In genomic region chr6:37745748-37746147, GRCh38 we compare ENCODE assay signal across 33 cellular contexts.
"Had no signal": no experiment of that assay in that cellular context is flagged by ENCODE, and none has a peak within 500 bp of the region (broad histone marks: within the 10 kb centered on the region; RNA-seq: fewer than 3 reads in every experiment).

No MANE protein-coding gene starts in this region.

- H3K4me1 ChIP-seq: foreskin keratinocyte, gastrocnemius medialis had no signal

- DNase-seq: activated CD4-positive, alpha-beta memory T cell treated with anti-CD3 and anti-CD28 coated beads, Interleukin-2, amount 10 ng/mL, durations not matched to agents 7 days and 5 days; activated CD4-positive, alpha-beta T cell treated with anti-CD3 and anti-CD28 coated beads for 1 hour; activated CD4-positive, alpha-beta T cell treated with anti-CD3 and anti-CD28 coated beads for 4 hours; activated CD4-positive, alpha-beta T cell treated with anti-CD3 and anti-CD28 coated beads, Interleukin-2, amount 10 ng/mL, durations not matched to agents 7 days and 5 days; activated CD4-positive, alpha-beta T cell treated with anti-CD3 and anti-CD28 coated beads, Interleukin-2, amount 50 U/mL, for 4 hours; activated CD8-positive, alpha-beta memory T cell treated with anti-CD3 and anti-CD28 coated beads, Interleukin-2, amount 50 U/mL, for 48 hours; activated gamma-delta T cell; activated naive CD4-positive, alpha-beta T cell treated with anti-CD3 and anti-CD28 coated beads, Interleukin-2, amount 50 U/mL, for 16 hours; activated naive CD4-positive, alpha-beta T cell treated with Interleukin-2 at 50 U/mL for 16 hours; activated T-cell treated with anti-CD3 and anti-CD28 coated beads for 4 hours; activated T-cell treated with anti-CD3 and anti-CD28 coated beads, Interleukin-2, amount 50 U/mL, for 24 hours; activated T-cell treated with anti-CD3 and anti-CD28 coated beads, Interleukin-2, amount 50 U/mL, for 72 hours; amniotic stem cell; anterior cingulate cortex; brain microvascular endothelial cell; dorsolateral prefrontal cortex; effector memory CD4-positive, alpha-beta T cell; erythroblast; foreskin keratinocyte; gastrocnemius medialis; glutamatergic neuron; heart left ventricle; hypothalamus had no signal

- H3K4me3 ChIP-seq: coronary artery, dorsolateral prefrontal cortex, esophagus muscularis mucosa, gastrocnemius medialis, heart left ventricle had no signal

- H3K4me3 Mint-ChIP-seq: activated CD4-positive, alpha-beta memory T cell treated with anti-CD3 and anti-CD28 coated beads, Interleukin-2, amount 10 ng/mL, durations not matched to agents 7 days and 5 days; activated CD4-positive, alpha-beta T cell treated with anti-CD3 and anti-CD28 coated beads, Interleukin-2, amount 10 ng/mL, durations not matched to agents 7 days and 5 days; activated naive CD8-positive, alpha-beta T cell; activated T-cell treated with anti-CD3 and anti-CD28 coated beads, Interleukin-2, amount 50 U/mL, for 24 hours; activated T-cell treated with anti-CD3 and anti-CD28 coated beads, Interleukin-2, amount 50 U/mL, for 72 hours; central memory CD8-positive, alpha-beta T cell; dendritic cell treated with granulocyte-macrophage colony-stimulating factor and Interleukin-4, amounts not matched to agents 40 ng/mL and 50 ng/mL, for 4 days; WTC11 had no signal

- H3K9me3 ChIP-seq: esophagus muscularis mucosa, gastrocnemius medialis, heart left ventricle had no signal

- H3K27me3 Mint-ChIP-seq: activated CD4-positive, alpha-beta T cell treated with anti-CD3 and anti-CD28 coated beads, Interleukin-2, amount 10 ng/mL, durations not matched to agents 7 days and 5 days had no signal

- H3K36me3 Mint-ChIP-seq: activated naive CD8-positive, alpha-beta T cell; WTC11 had no signal

- H3K4me1 Mint-ChIP-seq: activated CD4-positive, alpha-beta memory T cell treated with anti-CD3 and anti-CD28 coated beads, Interleukin-2, amount 10 ng/mL, durations not matched to agents 7 days and 5 days; activated CD4-positive, alpha-beta T cell treated with anti-CD3 and anti-CD28 coated beads, Interleukin-2, amount 10 ng/mL, durations not matched to agents 7 days and 5 days; central memory CD8-positive, alpha-beta T cell had no signal

- H3K9me3 Mint-ChIP-seq: activated CD4-positive, alpha-beta memory T cell treated with anti-CD3 and anti-CD28 coated beads, Interleukin-2, amount 10 ng/mL, durations not matched to agents 7 days and 5 days; activated CD4-positive, alpha-beta T cell treated with anti-CD3 and anti-CD28 coated beads, Interleukin-2, amount 10 ng/mL, durations not matched to agents 7 days and 5 days; activated T-cell treated with anti-CD3 and anti-CD28 coated beads, Interleukin-2, amount 50 U/mL, for 24 hours; activated T-cell treated with anti-CD3 and anti-CD28 coated beads, Interleukin-2, amount 50 U/mL, for 72 hours; central memory CD8-positive, alpha-beta T cell; dendritic cell treated with granulocyte-macrophage colony-stimulating factor and Interleukin-4, amounts not matched to agents 40 ng/mL and 50 ng/mL, for 4 days; WTC11 had no signal

- FAIRE-seq: astrocyte, bronchial epithelial cell, TTC549 had no signal

- H3K27ac ChIP-seq: brain microvascular endothelial cell, coronary artery, dorsolateral prefrontal cortex, esophagus muscularis mucosa, foreskin keratinocyte, gastrocnemius medialis, heart left ventricle, VCaP had no signal

- H3K27ac Mint-ChIP-seq: activated CD4-positive, alpha-beta memory T cell treated with anti-CD3 and anti-CD28 coated beads, Interleukin-2, amount 10 ng/mL, durations not matched to agents 7 days and 5 days; activated CD4-positive, alpha-beta T cell treated with anti-CD3 and anti-CD28 coated beads, Interleukin-2, amount 10 ng/mL, durations not matched to agents 7 days and 5 days; activated naive CD8-positive, alpha-beta T cell; activated T-cell treated with anti-CD3 and anti-CD28 coated beads, Interleukin-2, amount 50 U/mL, for 24 hours; activated T-cell treated with anti-CD3 and anti-CD28 coated beads, Interleukin-2, amount 50 U/mL, for 72 hours; dendritic cell treated with granulocyte-macrophage colony-stimulating factor and Interleukin-4, amounts not matched to agents 40 ng/mL and 50 ng/mL, for 4 days; WTC11 had no signal

- H3K36me3 ChIP-seq: brain microvascular endothelial cell, esophagus muscularis mucosa, gastrocnemius medialis, heart left ventricle had no signal

- ATAC-seq: activated T-cell treated with anti-CD3 and anti-CD28 coated beads, Interleukin-2, amount 50 U/mL, for 72 hours; foreskin keratinocyte; gastrocnemius medialis; heart left ventricle; WTC11 had no signal
